ENCODE assay signal across 8 cellular contexts in the genomic region with DNA sequence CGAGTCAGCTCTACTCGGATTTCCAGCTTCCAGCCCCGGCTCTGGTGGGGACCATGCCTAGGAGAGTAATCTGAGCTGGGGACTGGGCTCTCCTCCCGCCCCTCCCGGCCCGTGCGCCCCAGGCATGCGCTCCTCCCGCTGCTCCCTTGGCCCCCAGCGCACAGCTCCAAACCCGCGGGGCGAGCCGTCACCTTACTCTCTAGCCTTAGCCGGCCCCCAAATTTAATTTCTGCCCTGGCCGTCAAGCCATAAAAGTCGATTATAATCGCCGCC. TPM values are rescaled to one million over a fixed set of nuclear protein-coding genes. Genes with fewer than 3 reads are reported as not detected.
DNase-seq lines count a peak whose midpoint lies in the region; ATAC-seq and TF ChIP-seq lines count a peak whose summit lies in the region.

No MANE protein-coding gene starts in this region.

- H3K9me3 ChIP-seq in BLaER1 (peaks cover 17% of the 10 kb centered on the region), mesenchymal stem cell (ENCODE audit: control insufficient read depth, low read length) (no peaks in the 10 kb centered on the region), vagina (no peaks in the 10 kb centered on the region)

- H3K4me2 ChIP-seq in BLaER1 (peak overlapping the region; percentile 81), mesenchymal stem cell (ENCODE audit: low read length, poor library complexity, severe bottlenecking) (peak overlapping the region; percentile 98)

- H2AK5ac ChIP-seq in mesenchymal stem cell (ENCODE audit: low read length, severe bottlenecking), result no peak overlapping the region

- peak overlapping the region; percentile 63 for H3K4me3 ChIP-seq in BLaER1
- peak overlapping the region; percentile 32 to 81 (median 66) for H3K4me3 ChIP-seq in dorsolateral prefrontal cortex
- peak overlapping the region; percentile 71 to 85 for H3K4me3 ChIP-seq in mesenchymal stem cell (ENCODE audit: insufficient read depth in 1 of 2, low read depth in 1 of 2, low read length in 2 of 2)
- H3K4me3 ChIP-seq in vagina, result peak overlapping the region; percentile 61 to 64

- peak overlapping the region in 1 of 2 experiments; percentile 87 for H2BK12ac ChIP-seq in mesenchymal stem cell (ENCODE audit: low read length in 2 of 2)

- peaks cover 6% of the 10 kb centered on the region for H3K79me1 ChIP-seq in mesenchymal stem cell (replicated peaks; ENCODE audit: low read length, poor library complexity, severe bottlenecking)

- peaks cover 10% of the 10 kb centered on the region; the same call in 1 of the 2 replicates for H3K4me1 ChIP-seq in BLaER1
- H3K4me1 ChIP-seq in mesenchymal stem cell (ENCODE audit: control insufficient read depth, insufficient read depth, low read depth, low read length), result peaks cover 30% of the 10 kb centered on the region
- peaks cover 22% of the 10 kb centered on the region for H3K4me1 ChIP-seq in vagina

- H3K9ac ChIP-seq in BLaER1 (no peak overlapping the region), mesenchymal stem cell (ENCODE audit: low read length) (peak overlapping the region; percentile 91)

- TF ChIP-seq CTCF in dorsolateral prefrontal cortex (IDR thresholded peaks at IDR 0.05 in 54 of 56, conservative IDR thresholded peaks at IDR 0.05 in 2 of 56; ENCODE audit: low read depth in 1 of 56, partially characterized antibody in 56 of 56) (no peak), vagina (IDR thresholded peaks at IDR 0.05) (no peak)

- H4K91ac ChIP-seq in mesenchymal stem cell (ENCODE audit: low read length), result peak overlapping the region; percentile 77

- peak overlapping the region; percentile 62 for H2BK15ac ChIP-seq in mesenchymal stem cell (ENCODE audit: low read depth, poor library complexity, severe bottlenecking)

- H3K23ac ChIP-seq in mesenchymal stem cell (ENCODE audit: low read length in 2 of 2), result no peak overlapping the region

- H3K27ac ChIP-seq in BLaER1 (no peak overlapping the region), dorsolateral prefrontal cortex (peak overlapping the region in 16 of 59 donors; percentile 22 to 82 (median 68)), mesenchymal stem cell (ENCODE audit: low read length, poor library complexity, severe bottlenecking) (peak overlapping the region; percentile 88), vagina (peak overlapping the region; percentile 49)

- TF ChIP-seq POLR2A in vagina (IDR thresholded peaks at IDR 0.05), result no peak

- H3K36me3 ChIP-seq in BLaER1 (no peaks in the 10 kb centered on the region), mesenchymal stem cell (ENCODE audit: control insufficient read depth in 1 of 2, insufficient read depth in 2 of 2, low read depth in 1 of 2, low read length in 2 of 2) (peaks cover 3 to 29% of the 10 kb centered on the region in 2 experiments), vagina (no peaks in the 10 kb centered on the region)

- H4K20me1 ChIP-seq in BLaER1, result peaks cover 54% of the 10 kb centered on the region

- DNase-seq in NCI-H524 treated with DMSO at 0.1 percent for 48 hours (lab: John Stamatoyannopoulos, UW) (peak; percentile 8), dorsolateral prefrontal cortex (peak in 2 of 10 donors; percentile 48 to 53), mesenchymal stem cell (no peak), vagina (ENCODE audit: extremely low spot score in 2 of 2) (no peak), midbrain (lab: John Stamatoyannopoulos, UW) (no peak), NCI-H774 (lab: John Stamatoyannopoulos, UW) (no peak)

- peak overlapping the region; percentile 87 for H4K8ac ChIP-seq in mesenchymal stem cell (ENCODE audit: low read length)

- H3K14ac ChIP-seq in mesenchymal stem cell (ENCODE audit: low read length in 2 of 2), result peak overlapping the region in 1 of 2 experiments; percentile 80

- H3K4ac ChIP-seq in mesenchymal stem cell (ENCODE audit: low read depth in 1 of 2, low read length in 2 of 2), result peak overlapping the region; percentile 70 to 89

- H3K27me3 ChIP-seq in BLaER1 (peaks cover 39% of the 10 kb centered on the region), dorsolateral prefrontal cortex (peaks cover 0 to 35% (median 0%) of the 10 kb centered on the region in 45 donors), mesenchymal stem cell (ENCODE audit: control insufficient read depth in 1 of 2, insufficient read depth in 1 of 2, low read length in 2 of 2) (no peaks in the 10 kb centered on the region), vagina (no peaks in the 10 kb centered on the region)

- H3K18ac ChIP-seq in mesenchymal stem cell (ENCODE audit: low read depth in 1 of 2, low read length in 2 of 2), result peak overlapping the region; percentile 48 to 94

- peak; percentile 14 for ATAC-seq in GM21423 (IDR thresholded peaks at IDR 0.05; ENCODE audit: unreplicated experiment)

- intact Hi-C loops in dorsolateral prefrontal cortex (cut with DNase I) (no loop called here), vagina (cut with DNase I) (no loop called here)

- WGBS in mesenchymal stem cell, result under 1% methylated on average over 19 of the region's 19 CpGs

- peak overlapping the region; percentile 92 for H2BK120ac ChIP-seq in mesenchymal stem cell (ENCODE audit: low read depth, low read length)

- peak overlapping the region; percentile 97 for H2BK5ac ChIP-seq in mesenchymal stem cell (ENCODE audit: low read depth, low read length, poor library complexity, severe bottlenecking)

- H2AFZ ChIP-seq in mesenchymal stem cell (ENCODE audit: low read depth, low read length), result peak overlapping the region; percentile 31

RNA-seq across cellular contexts. Expression of gene CAPRIN2, which starts 41.7 kb away (rescaled TPM):
- total RNA-seq in dorsolateral prefrontal cortex, result 100 to 1,000 TPM in 4 of 120 experiments, 10 to 100 TPM in 116; 46.1 to 105 (median 75.4) TPM
- 25.3 TPM for polyA plus RNA-seq in mesenchymal stem cell (2013, experiment 1 of 2)
- polyA plus RNA-seq in mesenchymal stem cell (2013, experiment 2 of 2), result 24.3 TPM
- total RNA-seq in vagina, result 41.3 TPM
